Comparison of ENCODE assay signal across 12 cellular contexts in the genomic region with DNA sequence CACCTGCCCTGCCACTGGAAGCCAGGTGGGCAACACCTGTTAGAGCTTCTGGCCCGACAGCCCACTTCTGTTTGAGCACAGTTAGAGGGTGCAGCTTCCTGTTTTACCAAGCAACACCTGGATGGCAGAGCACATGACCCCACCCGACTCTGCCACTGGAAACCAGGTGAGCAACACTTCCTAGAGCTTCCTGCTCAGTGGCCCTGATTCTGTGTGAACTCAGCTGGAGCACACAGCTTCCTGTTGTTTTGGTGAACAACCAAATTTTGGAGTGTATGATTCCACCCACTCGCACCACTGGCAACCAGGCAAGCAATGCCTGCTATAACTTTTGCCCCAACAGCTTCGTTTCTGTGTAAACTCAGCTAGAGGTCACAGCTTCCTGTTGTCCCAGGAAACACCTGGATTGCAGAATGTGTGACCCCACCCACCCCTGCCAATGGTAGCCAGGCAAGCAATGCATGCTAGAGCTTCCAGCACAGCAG.
DNase-seq lines count a peak whose midpoint lies in the region; ATAC-seq and TF ChIP-seq lines count a peak whose summit lies in the region.
"Had no signal": no experiment of that assay in that cellular context is flagged by ENCODE, and none has a peak within 500 bp of the region (broad histone marks: within the 10 kb centered on the region; RNA-seq: fewer than 3 reads in every experiment).

No MANE protein-coding gene starts in this region.

- in situ Hi-C loops in brain microvascular endothelial cell (cut with HindIII; ENCODE audit: low pct_ligation_motif_present, low sequenced_read_pairs), result no loop called here

- peaks cover 33 to 47% (median 43%) of the 10 kb centered on the region in 3 donors for H3K4me1 Mint-ChIP-seq in naive B cell

- TF ChIP-seq CTCF in Peyer's patch (IDR thresholded peaks at IDR 0.05) (no peak), brain microvascular endothelial cell (IDR thresholded peaks at IDR 0.05; ENCODE audit: low read depth, low read length, missing control alignments) (no peak)

- peaks cover 0 to 28% (median 12%) of the 10 kb centered on the region in 7 donors for H3K9me3 Mint-ChIP-seq in naive B cell
- H3K9me3 Mint-ChIP-seq: central memory CD8-positive, alpha-beta T cell had no signal

- H3K36me3 ChIP-seq in Peyer's patch (no peaks in the 10 kb centered on the region), brain microvascular endothelial cell (replicated peaks) (no peaks in the 10 kb centered on the region)
- H3K36me3 ChIP-seq: upper lobe of left lung had no signal

- H3K36me3 Mint-ChIP-seq in naive B cell, result no peaks in the 10 kb centered on the region

- no peaks in the 10 kb centered on the region for H3K9me3 ChIP-seq in Peyer's patch

- peak overlapping the region; percentile 19 to 74 (median 61) for H3K4me3 Mint-ChIP-seq in naive B cell
- H3K4me3 Mint-ChIP-seq: CD8-positive, alpha-beta memory T cell; central memory CD8-positive, alpha-beta T cell had no signal

- H3K27me3 ChIP-seq in Peyer's patch (no peaks in the 10 kb centered on the region), brain microvascular endothelial cell (replicated peaks) (no peaks in the 10 kb centered on the region)
- H3K27me3 ChIP-seq: upper lobe of left lung had no signal

- H3K27ac ChIP-seq in Peyer's patch (peak overlapping the region in 2 of 4 donors; percentile 51 to 67), brain microvascular endothelial cell (no peak overlapping the region)
- H3K27ac ChIP-seq: upper lobe of left lung had no signal

- H3K27ac Mint-ChIP-seq in naive B cell, result peak overlapping the region; percentile 96 to 99 (median 96)
- H3K27ac Mint-ChIP-seq: activated naive CD4-positive, alpha-beta T cell treated with anti-CD3 and anti-CD28 coated beads, Interleukin-2, amount 50 U/mL, for 72 hours; CD8-positive, alpha-beta memory T cell had no signal

- no peak for TF ChIP-seq POLR2A in Peyer's patch (IDR thresholded peaks at IDR 0.05)

- no peaks in the 10 kb centered on the region for H3K27me3 Mint-ChIP-seq in naive B cell
- H3K27me3 Mint-ChIP-seq: central memory CD8-positive, alpha-beta T cell had no signal

- peak; percentile 42 for ATAC-seq in GM18907 (IDR thresholded peaks at IDR 0.05; ENCODE audit: unreplicated experiment)
- peak; percentile 32 for ATAC-seq in GM21786 (IDR thresholded peaks at IDR 0.05; ENCODE audit: unreplicated experiment)
- ATAC-seq in naive B cell (ENCODE audit: low read depth in 2 of 2), result peak; percentile 73 to 74
- ATAC-seq: activated naive CD4-positive, alpha-beta T cell treated with anti-CD3 and anti-CD28 coated beads, Interleukin-2, amount 50 U/mL, for 72 hours had no signal

- DNase-seq in Peyer's patch (peak in 2 of 3 donors; percentile 68 to 77), naive B cell (peak; percentile 76), ecto neural progenitor cell (ENCODE audit: low spot score) (no peak), brain microvascular endothelial cell (no peak)
- no peak for DNase-seq in stimulated activated CD4-positive, alpha-beta T cell treated with anti-CD3 and anti-CD28 coated beads, Interleukin-4, amount 100 ng/mL, for 24 hours
- DNase-seq: HCEC 1CT, upper lobe of left lung had no signal

- H3K4me1 ChIP-seq in Peyer's patch, result no peaks in the 10 kb centered on the region
- H3K4me1 ChIP-seq: upper lobe of left lung had no signal

- H3K4me3 ChIP-seq in Peyer's patch, result no peak overlapping the region
- H3K4me3 ChIP-seq in brain microvascular endothelial cell (ENCODE audit: low read depth, low read length), result no peak overlapping the region
- H3K4me3 ChIP-seq: upper lobe of left lung had no signal

Comparison
In these comparisons a context has a peak if more than half of its experiments do, and no peak if none do; other contexts are left out.
1. DNase-seq: peak in Peyer's patch (2 of 3) and naive B cell (single experiment); none in ecto neural progenitor cell (single experiment), brain microvascular endothelial cell (single experiment) and stimulated activated CD4-positive, alpha-beta T cell treated with anti-CD3 and anti-CD28 coated beads, Interleukin-4, amount 100 ng/mL, for 24 hours (single experiment).
2. Peak in every context shown above with its lines, with median percentiles within 50 percentile points of each other: ATAC-seq.